20 cellular contexts compared by ENCODE assay signal in genomic region chr17:82843904-82844640, GRCh38. TPM values are rescaled to one million over a fixed set of nuclear protein-coding genes. Genes with fewer than 3 reads are reported as not detected.
DNase-seq lines count a peak whose midpoint lies in the region; ATAC-seq and TF ChIP-seq lines count a peak whose summit lies in the region.
"Had no signal": no experiment of that assay in that cellular context is flagged by ENCODE, and none has a peak within 500 bp of the region (broad histone marks: within the 10 kb centered on the region; RNA-seq: fewer than 3 reads in every experiment).

No MANE protein-coding gene starts in this region.

- no peak for TF ChIP-seq POLR2A in spleen (IDR thresholded peaks at IDR 0.05)

- TF ChIP-seq CTCF in RWPE2 (IDR thresholded peaks at IDR 0.05; ENCODE audit: poor library complexity, severe bottlenecking) (no peak), lower lobe of right lung (IDR thresholded peaks at IDR 0.05) (no peak), spleen (IDR thresholded peaks at IDR 0.05 in 8 of 11, conservative IDR thresholded peaks at IDR 0.05 in 3 of 11) (no peak)

- H3K36me3 ChIP-seq in RWPE2 (ENCODE audit: low read depth) (no peaks in the 10 kb centered on the region), lower lobe of right lung (no peaks in the 10 kb centered on the region), spleen (no peaks in the 10 kb centered on the region)
- H3K36me3 ChIP-seq: prostate gland had no signal

- ATAC-seq in RWPE2 (ENCODE audit: low read depth) (no peak), lower lobe of right lung (no peak), GM21526 (IDR thresholded peaks at IDR 0.05; ENCODE audit: low FRiP score, unreplicated experiment) (no peak), GM21529 (IDR thresholded peaks at IDR 0.05; ENCODE audit: unreplicated experiment) (no peak)
- ATAC-seq: T-cell had no signal

- no peak overlapping the region for H3K27ac ChIP-seq in RWPE2 (ENCODE audit: poor library complexity, severe bottlenecking)
- peak overlapping the region; percentile 69 for H3K27ac ChIP-seq in lower lobe of right lung
- peak overlapping the region in 6 of 8 donors; percentile 57 to 78 (median 72) for H3K27ac ChIP-seq in spleen
- H3K27ac ChIP-seq: ascending aorta, prostate gland had no signal

- 58 to 78% (median 68%) methylated on average over 3 to 7 of the region's 7 CpGs for WGBS in spleen, 5 donors

- no peaks in the 10 kb centered on the region for H3K9me3 ChIP-seq in RWPE2 (ENCODE audit: severe bottlenecking)
- no peaks in the 10 kb centered on the region for H3K9me3 ChIP-seq in lower lobe of right lung
- no peaks in the 10 kb centered on the region for H3K9me3 ChIP-seq in spleen
- H3K9me3 ChIP-seq: ascending aorta, prostate gland, stomach had no signal

- H3K27me3 ChIP-seq in RWPE2 (ENCODE audit: insufficient read depth, poor library complexity, severe bottlenecking) (no peaks in the 10 kb centered on the region), lower lobe of right lung (ENCODE audit: low read depth) (no peaks in the 10 kb centered on the region), spleen (replicated peaks in 1 of 7) (no peaks in the 10 kb centered on the region)
- H3K27me3 ChIP-seq: ascending aorta, stomach had no signal

- DNase-seq in activated effector memory CD4-positive, alpha-beta T cell treated with anti-CD3 and anti-CD28 coated beads, Interleukin-2, amount 50 U/mL, for 16 hours, result peak; percentile 36
- no peak for DNase-seq in activated effector memory CD4-positive, alpha-beta T cell treated with Interleukin-2 at 50 U/mL for 16 hours
- DNase-seq in RWPE2 (ENCODE audit: low spot score) (peak; percentile 50), lower lobe of right lung (no peak), spleen (peak; percentile 63), T1000 (lab: John Stamatoyannopoulos, UW) (no peak)
- DNase-seq: ACHN; activated naive CD4-positive, alpha-beta T cell; NCI-H1436 treated with DMSO at 0.1 percent for 48 hours; NCI-H2171 treated with DMSO at 0.1 percent for 48 hours; RPMI8226; stomach; T-cell had no signal

- intact Hi-C loops in lower lobe of right lung (cut with DNase I), result no loop called here
- intact Hi-C loops in spleen (cut with DNase I; ENCODE audit: low total_unique reads), result no loop called here

- peaks cover 20% of the 10 kb centered on the region for H3K4me1 ChIP-seq in RWPE2 (ENCODE audit: insufficient read depth, poor library complexity, severe bottlenecking)
- H3K4me1 ChIP-seq in lower lobe of right lung, result peaks cover 18% of the 10 kb centered on the region
- H3K4me1 ChIP-seq in spleen, result peaks cover 2 to 37% (median 16%) of the 10 kb centered on the region in 6 donors
- H3K4me1 ChIP-seq: ascending aorta, prostate gland had no signal

- H3K4me3 ChIP-seq in RWPE2 (ENCODE audit: severe bottlenecking) (no peak overlapping the region), lower lobe of right lung (no peak overlapping the region), spleen (no peak overlapping the region)
- H3K4me3 ChIP-seq: ascending aorta, prostate gland had no signal

RNA-seq across cellular contexts. Expression of gene ZNF750, which starts 4.2 kb away (rescaled TPM):
- total RNA-seq in lower lobe of right lung (4.7 TPM), spleen (under 1 TPM in 2 of 7 donors, not detected in 5; 0.12 to 0.13 TPM)
- polyA plus RNA-seq in spleen, result under 1 TPM; 0.05 to 0.16 (median 0.15) TPM
- total RNA-seq: ascending aorta, fibroblast of villous mesenchyme, HT1080, myocyte, stomach, T-cell had no signal

Comparison
In these comparisons a context has a peak if more than half of its experiments do, and no peak if none do; other contexts are left out.
1. DNase-seq: peak in activated effector memory CD4-positive, alpha-beta T cell treated with anti-CD3 and anti-CD28 coated beads, Interleukin-2, amount 50 U/mL, for 16 hours (single experiment), RWPE2 (single experiment) and spleen (single experiment); none in activated effector memory CD4-positive, alpha-beta T cell treated with Interleukin-2 at 50 U/mL for 16 hours (single experiment), lower lobe of right lung (single experiment) and T1000 (single experiment).